8 cellular contexts compared by ENCODE assay signal in genomic region chr11:117231637-117232021, GRCh38. TPM values are rescaled to one million over a fixed set of nuclear protein-coding genes. Genes with fewer than 3 reads are reported as not detected.
A peak's percentile ranks its signal among the peaks of the same experiment; 100 is the strongest.
DNase-seq lines count a peak whose midpoint lies in the region; ATAC-seq and TF ChIP-seq lines count a peak whose summit lies in the region.

No MANE protein-coding gene starts in this region.

- CTCF ChIA-PET in CD4-positive, alpha-beta memory T cell (lab: Charles Lee; ENCODE audit: partially characterized antibody), result interaction anchor here (0.9 to 3.1 kb wide), 9 partner anchors 10 to 1378 kb away, joined by 3 to 28 read pairs (median 4); partner anchors contain the start of genes APOA5, BACE1, CEP164 and SIDT2

- intact Hi-C loops in CD4-positive, alpha-beta memory T cell (cut with micrococcal nuclease), result loop anchor here (1.0 to 5.0 kb wide), 7 partner anchors 49 to 459 kb away; partner anchors contain the start of genes BUD13, CEP164, PAFAH1B2 and SIDT2
- intact Hi-C loops in dorsolateral prefrontal cortex (cut with DNase I), result loop anchor here (1.0 to 10.0 kb wide), 6 partner anchors 53 to 583 kb away; partner anchors contain the start of genes BACE1 (in 2 of the 2), SIDT2 (in 2 of the 2) and ZPR1 (in 1 of the 2)

- no peak for ATAC-seq in HG02763 (IDR thresholded peaks at IDR 0.05; ENCODE audit: unreplicated experiment)

- POLR2A ChIA-PET in CD4-positive, alpha-beta memory T cell (lab: Charles Lee; ENCODE audit: partially characterized antibody), result interaction anchor here (0.9 to 5.8 kb wide), 16 partner anchors 11 to 457 kb away, joined by 3 to 68 read pairs (median 4); partner anchors contain the start of genes CEP164, PAFAH1B2 and SIDT2

- peak overlapping the region; percentile 90 for H3K27ac ChIP-seq in CD4-positive, alpha-beta memory T cell (ENCODE audit: low read depth, low read length)
- H3K27ac ChIP-seq in dorsolateral prefrontal cortex, result peak overlapping the region in 57 of 59 donors; percentile 18 to 99 (median 96)

- H3K4me3 Mint-ChIP-seq in CD4-positive, alpha-beta memory T cell, result peak overlapping the region; percentile 90 to 100 (median 96)
- H3K4me3 Mint-ChIP-seq in neural crest cell, result peak overlapping the region; percentile 96

- H3K9me3 ChIP-seq in CD4-positive, alpha-beta memory T cell (ENCODE audit: control insufficient read depth in 1 of 2, low read length in 2 of 2), result no peaks in the 10 kb centered on the region

- H3K4me3 ChIP-seq in CD4-positive, alpha-beta memory T cell (ENCODE audit: low read length in 2 of 2), result peak overlapping the region; percentile 87 to 93
- H3K4me3 ChIP-seq in NB4 (ENCODE audit: low read depth, low read length) (peak overlapping the region; percentile 87), dorsolateral prefrontal cortex (peak overlapping the region; percentile 63 to 99 (median 92))

- TF ChIP-seq POLR2A in NB4 (IDR thresholded peaks at IDR 0.05; ENCODE audit: extremely low read depth, insufficient read length), result no peak

- H3K27ac Mint-ChIP-seq in CD4-positive, alpha-beta memory T cell, result peak overlapping the region; percentile 94 to 96 (median 95)
- H3K27ac Mint-ChIP-seq in neural crest cell (ENCODE audit: unreplicated experiment), result peak overlapping the region; percentile 83

- TF ChIP-seq CTCF in NB4 (IDR thresholded peaks at IDR 0.05; ENCODE audit: low read depth, low read length) (no peak), dorsolateral prefrontal cortex (IDR thresholded peaks at IDR 0.05 in 54 of 56, conservative IDR thresholded peaks at IDR 0.05 in 2 of 56; ENCODE audit: low read depth in 1 of 56, partially characterized antibody in 56 of 56) (no peak), neural crest cell (conservative IDR thresholded peaks at IDR 0.05) (no peak)

- no peaks in the 10 kb centered on the region for H3K27me3 Mint-ChIP-seq in CD4-positive, alpha-beta memory T cell
- no peaks in the 10 kb centered on the region for H3K27me3 Mint-ChIP-seq in neural crest cell (ENCODE audit: low read depth)

- peaks cover 54% of the 10 kb centered on the region for H3K4me1 ChIP-seq in CD4-positive, alpha-beta memory T cell (ENCODE audit: insufficient read depth, low read length)

- no peaks in the 10 kb centered on the region for H3K27me3 ChIP-seq in CD4-positive, alpha-beta memory T cell (ENCODE audit: insufficient read depth, low read length)
- H3K27me3 ChIP-seq in dorsolateral prefrontal cortex, result no peaks in the 10 kb centered on the region

- H3K9me3 Mint-ChIP-seq in CD4-positive, alpha-beta memory T cell, result no peaks in the 10 kb centered on the region
- H3K9me3 Mint-ChIP-seq in neural crest cell, result no peaks in the 10 kb centered on the region

- DNase-seq in CD4-positive, alpha-beta memory T cell, result no peak
- DNase-seq in NB4 (ENCODE audit: low read depth) (peak; percentile 31), dorsolateral prefrontal cortex (no peak), neural crest cell (ENCODE audit: low read depth, low spot score) (no peak), SIG-M5 (lab: John Stamatoyannopoulos, UW) (no peak)
- DNase-seq in activated CD4-positive, CD25-positive, alpha-beta regulatory T cell treated with anti-CD3 and anti-CD28 coated beads, Interleukin-2, amount 50 U/mL, for 72 hours, result no peak
- no peak for DNase-seq in stimulated activated CD8-positive, alpha-beta memory T cell treated with anti-CD3 and anti-CD28 coated beads, Interleukin-4, amount 100 ng/mL, for 48 hours

- peaks cover 33% of the 10 kb centered on the region for H3K36me3 ChIP-seq in CD4-positive, alpha-beta memory T cell (ENCODE audit: insufficient read depth, low read length)

- H3K36me3 Mint-ChIP-seq in CD4-positive, alpha-beta memory T cell, result peaks cover 28 to 48% of the 10 kb centered on the region in 2 donors
- peaks cover 3% of the 10 kb centered on the region for H3K36me3 Mint-ChIP-seq in neural crest cell (ENCODE audit: low read depth)

- peaks cover 33 to 68% (median 53%) of the 10 kb centered on the region in 4 donors for H3K4me1 Mint-ChIP-seq in CD4-positive, alpha-beta memory T cell
- peaks cover 33% of the 10 kb centered on the region for H3K4me1 Mint-ChIP-seq in neural crest cell

RNA-seq across cellular contexts. Expression of gene PCSK7, which starts 0.2 kb away (rescaled TPM):
- total RNA-seq in CD4-positive, alpha-beta memory T cell, result 100 to 1,000 TPM; 300 to 325 TPM
- 10 to 100 TPM; 33.3 to 84.2 TPM for polyA plus RNA-seq in CD4-positive, alpha-beta memory T cell
- total RNA-seq in dorsolateral prefrontal cortex (100 to 1,000 TPM in 1 of 120 experiments, 10 to 100 TPM in 119; 41.1 to 101 (median 67.5) TPM), neural crest cell (49.7 and 53.1 TPM in 2 replicates)

RNA-seq across cellular contexts. Expression of gene RNF214, which starts 0.8 kb away (rescaled TPM):
- 10 to 100 TPM; 41.8 to 50.1 TPM for total RNA-seq in CD4-positive, alpha-beta memory T cell
- polyA plus RNA-seq in CD4-positive, alpha-beta memory T cell, result 10 to 100 TPM; 20.7 to 45.0 TPM
- total RNA-seq in dorsolateral prefrontal cortex, result 10 to 100 TPM; 29.4 to 57.9 (median 42.5) TPM
- total RNA-seq in neural crest cell, result 47.2 and 47.5 TPM in 2 replicates

RNA-seq across cellular contexts. Expression of gene TAGLN, which starts 32.5 kb away (rescaled TPM):
- total RNA-seq in CD4-positive, alpha-beta memory T cell, result 10 to 100 TPM; 17.7 to 19.7 TPM
- under 1 TPM; 0.15 to 0.36 TPM for polyA plus RNA-seq in CD4-positive, alpha-beta memory T cell
- 1,000 to 10,000 TPM in 1 of 120 experiments, 100 to 1,000 TPM in 34, 10 to 100 TPM in 85; 19.4 to 1,046 (median 66.3) TPM for total RNA-seq in dorsolateral prefrontal cortex
- total RNA-seq in neural crest cell, result 6.4 and 7.7 TPM in 2 replicates

RNA-seq across cellular contexts. Expression of gene SIDT2, which starts 53.1 kb away (rescaled TPM):
- total RNA-seq in CD4-positive, alpha-beta memory T cell, result 10 to 100 TPM; 60.2 to 67.3 TPM
- polyA plus RNA-seq in CD4-positive, alpha-beta memory T cell, result 1 to 10 TPM; 2.1 to 4.1 TPM
- 100 to 1,000 TPM in 5 of 120 experiments, 10 to 100 TPM in 115; 44.3 to 113 (median 69.8) TPM for total RNA-seq in dorsolateral prefrontal cortex
- 33.5 and 37.6 TPM in 2 replicates for total RNA-seq in neural crest cell

RNA-seq across cellular contexts. Expression of gene BACE1-AS, which starts 59.5 kb away (rescaled TPM):
- 10 to 100 TPM; 15.3 to 15.7 TPM for total RNA-seq in CD4-positive, alpha-beta memory T cell
- 1 to 10 TPM in 1 of 2 donors, not detected in 1; 3.8 TPM for polyA plus RNA-seq in CD4-positive, alpha-beta memory T cell
- total RNA-seq in dorsolateral prefrontal cortex (10 to 100 TPM; 10.4 to 23.0 (median 15.6) TPM), neural crest cell (17.6 and 18.1 TPM in 2 replicates)
